1 cellular context compared by ENCODE assay signal in genomic region chr17:81094744-81095607, GRCh38.
A peak's percentile ranks its signal among the peaks of the same experiment; 100 is the strongest.
TF ChIP-seq lines count a peak whose summit lies in the region.

No MANE protein-coding gene starts in this region.

TF ChIP-seq in GM12878, 131 proteins besides CTCF, POLR2A, EP300 and RAD21 (continued from another document):
- peak; percentile 51; the same call in 1 of the 2 replicates for TF ChIP-seq RELB (IDR thresholded peaks at IDR 0.05; ENCODE audit: low read depth)
- no peak for TF ChIP-seq NRF1 (conservative IDR thresholded peaks at IDR 0.05; ENCODE audit: low read depth, low read length)
- TF ChIP-seq MXI1 (IDR thresholded peaks at IDR 0.05; ENCODE audit: low read depth, low read length): peak; percentile 85
- no peak for TF ChIP-seq BCL3 (IDR thresholded peaks at IDR 0.05; ENCODE audit: borderline replicate concordance, insufficient read depth, low read depth, low read length, poor library complexity, severe bottlenecking)
- TF ChIP-seq TCF12 (IDR thresholded peaks at IDR 0.05; ENCODE audit: low read depth, low read length): 0 out of 2 replicates have a peak, but pooled peaks have one; percentile 16
- peak; percentile 51 to 55; a peak in 2 of 4 replicates for TF ChIP-seq IKZF2 (IDR thresholded peaks at IDR 0.05)
- TF ChIP-seq, protein P1, sequence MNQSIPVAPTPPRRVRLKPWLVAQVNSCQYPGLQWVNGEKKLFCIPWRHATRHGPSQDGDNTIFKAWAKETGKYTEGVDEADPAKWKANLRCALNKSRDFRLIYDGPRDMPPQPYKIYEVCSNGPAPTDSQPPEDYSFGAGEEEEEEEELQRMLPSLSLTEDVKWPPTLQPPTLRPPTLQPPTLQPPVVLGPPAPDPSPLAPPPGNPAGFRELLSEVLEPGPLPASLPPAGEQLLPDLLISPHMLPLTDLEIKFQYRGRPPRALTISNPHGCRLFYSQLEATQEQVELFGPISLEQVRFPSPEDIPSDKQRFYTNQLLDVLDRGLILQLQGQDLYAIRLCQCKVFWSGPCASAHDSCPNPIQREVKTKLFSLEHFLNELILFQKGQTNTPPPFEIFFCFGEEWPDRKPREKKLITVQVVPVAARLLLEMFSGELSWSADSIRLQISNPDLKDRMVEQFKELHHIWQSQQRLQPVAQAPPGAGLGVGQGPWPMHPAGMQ (IDR thresholded peaks at IDR 0.05; ENCODE audit: borderline replicate concordance): no peak
- peak; percentile 52; the same call in 1 of the 2 replicates for TF ChIP-seq MTA2 (IDR thresholded peaks at IDR 0.05; ENCODE audit: low read depth)
- TF ChIP-seq CEBPB (IDR thresholded peaks at IDR 0.05; ENCODE audit: borderline replicate concordance in 1 of 2, low read depth in 2 of 2, low read length in 2 of 2): no peak
- no peak for TF ChIP-seq YBX1 (IDR thresholded peaks at IDR 0.05)
- TF ChIP-seq, protein P2, sequence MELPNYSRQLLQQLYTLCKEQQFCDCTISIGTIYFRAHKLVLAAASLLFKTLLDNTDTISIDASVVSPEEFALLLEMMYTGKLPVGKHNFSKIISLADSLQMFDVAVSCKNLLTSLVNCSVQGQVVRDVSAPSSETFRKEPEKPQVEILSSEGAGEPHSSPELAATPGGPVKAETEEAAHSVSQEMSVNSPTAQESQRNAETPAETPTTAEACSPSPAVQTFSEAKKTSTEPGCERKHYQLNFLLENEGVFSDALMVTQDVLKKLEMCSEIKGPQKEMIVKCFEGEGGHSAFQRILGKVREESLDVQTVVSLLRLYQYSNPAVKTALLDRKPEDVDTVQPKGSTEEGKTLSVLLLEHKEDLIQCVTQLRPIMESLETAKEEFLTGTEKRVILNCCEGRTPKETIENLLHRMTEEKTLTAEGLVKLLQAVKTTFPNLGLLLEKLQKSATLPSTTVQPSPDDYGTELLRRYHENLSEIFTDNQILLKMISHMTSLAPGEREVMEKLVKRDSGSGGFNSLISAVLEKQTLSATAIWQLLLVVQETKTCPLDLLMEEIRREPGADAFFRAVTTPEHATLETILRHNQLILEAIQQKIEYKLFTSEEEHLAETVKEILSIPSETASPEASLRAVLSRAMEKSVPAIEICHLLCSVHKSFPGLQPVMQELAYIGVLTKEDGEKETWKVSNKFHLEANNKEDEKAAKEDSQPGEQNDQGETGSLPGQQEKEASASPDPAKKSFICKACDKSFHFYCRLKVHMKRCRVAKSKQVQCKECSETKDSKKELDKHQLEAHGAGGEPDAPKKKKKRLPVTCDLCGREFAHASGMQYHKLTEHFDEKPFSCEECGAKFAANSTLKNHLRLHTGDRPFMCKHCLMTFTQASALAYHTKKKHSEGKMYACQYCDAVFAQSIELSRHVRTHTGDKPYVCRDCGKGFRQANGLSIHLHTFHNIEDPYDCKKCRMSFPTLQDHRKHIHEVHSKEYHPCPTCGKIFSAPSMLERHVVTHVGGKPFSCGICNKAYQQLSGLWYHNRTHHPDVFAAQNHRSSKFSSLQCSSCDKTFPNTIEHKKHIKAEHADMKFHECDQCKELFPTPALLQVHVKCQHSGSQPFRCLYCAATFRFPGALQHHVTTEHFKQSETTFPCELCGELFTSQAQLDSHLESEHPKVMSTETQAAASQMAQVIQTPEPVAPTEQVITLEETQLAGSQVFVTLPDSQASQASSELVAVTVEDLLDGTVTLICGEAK (IDR thresholded peaks at IDR 0.05; ENCODE audit: borderline replicate concordance): peak; percentile 46; the same call in 1 of the 2 replicates
- no peak for TF ChIP-seq ZSCAN29 (IDR thresholded peaks at IDR 0.05)
- TF ChIP-seq NFYA (IDR thresholded peaks at IDR 0.05; ENCODE audit: borderline replicate concordance, low read depth, low read length): no peak
- no peak for TF ChIP-seq MEF2A (IDR thresholded peaks at IDR 0.05; ENCODE audit: insufficient read depth, low read depth, low read length)
- TF ChIP-seq, protein P3, sequence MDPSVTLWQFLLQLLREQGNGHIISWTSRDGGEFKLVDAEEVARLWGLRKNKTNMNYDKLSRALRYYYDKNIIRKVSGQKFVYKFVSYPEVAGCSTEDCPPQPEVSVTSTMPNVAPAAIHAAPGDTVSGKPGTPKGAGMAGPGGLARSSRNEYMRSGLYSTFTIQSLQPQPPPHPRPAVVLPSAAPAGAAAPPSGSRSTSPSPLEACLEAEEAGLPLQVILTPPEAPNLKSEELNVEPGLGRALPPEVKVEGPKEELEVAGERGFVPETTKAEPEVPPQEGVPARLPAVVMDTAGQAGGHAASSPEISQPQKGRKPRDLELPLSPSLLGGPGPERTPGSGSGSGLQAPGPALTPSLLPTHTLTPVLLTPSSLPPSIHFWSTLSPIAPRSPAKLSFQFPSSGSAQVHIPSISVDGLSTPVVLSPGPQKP (IDR thresholded peaks at IDR 0.05; ENCODE audit: low read depth, low read length): no peak
